27 cellular contexts compared by ENCODE assay signal in genomic region chr5:16418471-16418922, GRCh38. TPM values are rescaled to one million over a fixed set of nuclear protein-coding genes. Genes with fewer than 3 reads are reported as not detected.
A peak's percentile ranks its signal among the peaks of the same experiment; 100 is the strongest.
DNase-seq lines count a peak whose midpoint lies in the region; ATAC-seq, FAIRE-seq and TF ChIP-seq lines count a peak whose summit lies in the region.
"Had no signal": no experiment of that assay in that cellular context is flagged by ENCODE, and none has a peak within 500 bp of the region (broad histone marks: within the 10 kb centered on the region; RNA-seq: fewer than 3 reads in every experiment).

No MANE protein-coding gene starts in this region.

- no peak for TF ChIP-seq CTCF in heart right ventricle (IDR thresholded peaks at IDR 0.05)
- no peak for TF ChIP-seq CTCF in MCF 10A (IDR thresholded peaks at IDR 0.05; ENCODE audit: unreplicated experiment)
- TF ChIP-seq CTCF in activated CD8-positive, alpha-beta T cell treated with anti-CD3 and anti-CD28 coated beads for 36 hours (IDR thresholded peaks at IDR 0.05): no peak

- H3K27ac Mint-ChIP-seq in MCF 10A (ENCODE audit: low read depth, unreplicated experiment): no peak overlapping the region
- H3K27ac Mint-ChIP-seq in activated CD8-positive, alpha-beta T cell treated with anti-CD3 and anti-CD28 coated beads for 36 hours: no peak overlapping the region
- H3K27ac Mint-ChIP-seq: activated B cell treated with CpG ODN at 0.5 μM for 24 hours; effector memory CD8-positive, alpha-beta T cell; T-helper 17 cell had no signal

- no peak overlapping the region for H3K4me3 Mint-ChIP-seq in MCF 10A (ENCODE audit: unreplicated experiment)
- no peak overlapping the region for H3K4me3 Mint-ChIP-seq in activated CD8-positive, alpha-beta T cell treated with anti-CD3 and anti-CD28 coated beads for 36 hours
- H3K4me3 Mint-ChIP-seq: activated B cell treated with CpG ODN at 0.5 μM for 24 hours; effector memory CD8-positive, alpha-beta T cell; T-helper 17 cell had no signal

- H3K27ac ChIP-seq in heart right ventricle (peak overlapping the region in 6 of 10 donors; percentile 61 to 72 (median 66)), small intestine (ENCODE audit: low read depth in 1 of 2, low read length in 1 of 2) (no peak overlapping the region)
- H3K27ac ChIP-seq: 22Rv1, GM23248, tibial artery had no signal

- H3K27me3 ChIP-seq in heart right ventricle: no peaks in the 10 kb centered on the region
- H3K27me3 ChIP-seq in small intestine (ENCODE audit: control insufficient read depth in 2 of 2, insufficient read depth in 2 of 2, low read length in 2 of 2): no peaks in the 10 kb centered on the region
- H3K27me3 ChIP-seq: tibial artery had no signal

- FAIRE-seq in small intestine (lab: Jason Lieb, UNC): no peak
- FAIRE-seq: astrocyte, GM18507, HepG2 had no signal

- DNase-seq in NCI-H1105 treated with DMSO at 0.1 percent for 48 hours (lab: John Stamatoyannopoulos, UW) (peak; percentile 41), NCI-H1105 (lab: John Stamatoyannopoulos, UW) (no peak), SK-N-DZ (ENCODE audit: low spot score) (peak; percentile 98), heart right ventricle (peak; percentile 24 to 50), small intestine (peak; percentile 21), MCF 10A (ENCODE audit: unreplicated experiment) (no peak)
- DNase-seq in activated CD8-positive, alpha-beta T cell treated with anti-CD3 and anti-CD28 coated beads for 36 hours: no peak
- DNase-seq: activated B cell treated with CpG ODN at 0.5 μM for 24 hours; activated naive CD4-positive, alpha-beta T cell treated with anti-CD3 and anti-CD28 coated beads, Interleukin-2, amount 50 U/mL, for 16 hours; activated T-cell treated with anti-CD3 and anti-CD28 coated beads, Interleukin-2, amount 50 U/mL, for 48 hours; AML-193; COR-L47; effector memory CD8-positive, alpha-beta T cell; glutamatergic neuron; GM23248; NCI-H1436; SHP77; stimulated activated CD4-positive, alpha-beta T cell treated with anti-CD3 and anti-CD28 coated beads, Interleukin-1b, Interleukin-23, amount 100 ng/mL, for 48 hours; stimulated activated naive CD4-positive, alpha-beta T cell treated with Interleukin-2 at 50 U/mL for 16 hours; T-helper 17 cell; tibial artery had no signal

- WGBS in heart right ventricle, 2 donors: 20 to 26% methylated on average over 4 of the region's 4 CpGs
- WGBS in small intestine, 3 donors: 11 to 45% (median 29%) methylated on average over 4 of the region's 4 CpGs

- no peaks in the 10 kb centered on the region for H3K9me3 ChIP-seq in heart right ventricle
- no peaks in the 10 kb centered on the region for H3K9me3 ChIP-seq in small intestine (ENCODE audit: control insufficient read depth, low read depth)
- H3K9me3 ChIP-seq: tibial artery had no signal

- CTCF ChIA-PET in MCF 10A (lab: Yijun Ruan, JAX): interaction anchor here (0.5 to 1.5 kb wide), 2 partner anchors 156 to 258 kb away, joined by 3 read pairs; no protein-coding TSS in a partner anchor
- CTCF ChIA-PET in activated CD8-positive, alpha-beta T cell treated with anti-CD3 and anti-CD28 coated beads for 36 hours (lab: Charles Lee): no interaction called here

- no peaks in the 10 kb centered on the region for H3K36me3 Mint-ChIP-seq in MCF 10A (ENCODE audit: insufficient read depth, unreplicated experiment)
- H3K36me3 Mint-ChIP-seq in activated CD8-positive, alpha-beta T cell treated with anti-CD3 and anti-CD28 coated beads for 36 hours (ENCODE audit: low read depth): no peaks in the 10 kb centered on the region

- POLR2A ChIA-PET in MCF 10A (lab: Yijun Ruan, JAX): interaction anchor here (0.5 kb wide), 1 partner anchor 318 kb away, joined by 3 read pairs; no protein-coding TSS in a partner anchor
- POLR2A ChIA-PET in activated CD8-positive, alpha-beta T cell treated with anti-CD3 and anti-CD28 coated beads for 36 hours (lab: Charles Lee): no interaction called here

- H3K36me3 ChIP-seq in heart right ventricle (no peaks in the 10 kb centered on the region), small intestine (ENCODE audit: control insufficient read depth in 2 of 2, insufficient read depth in 2 of 2, low read length in 2 of 2) (no peaks in the 10 kb centered on the region)
- H3K36me3 ChIP-seq: tibial artery had no signal

- H3K27me3 Mint-ChIP-seq in MCF 10A (ENCODE audit: insufficient read depth, unreplicated experiment): peaks cover 45% of the 10 kb centered on the region
- H3K27me3 Mint-ChIP-seq in activated CD8-positive, alpha-beta T cell treated with anti-CD3 and anti-CD28 coated beads for 36 hours: peaks cover 17% of the 10 kb centered on the region

- BruUV-seq in MCF 10A (replicated peaks; lab: Mats Ljungman, UMichigan): no TSS peak

- ATAC-seq in heart right ventricle: peak; percentile 87 to 98 (median 96)
- no peak for ATAC-seq in HG02623 (IDR thresholded peaks at IDR 0.05; ENCODE audit: unreplicated experiment)
- no peak for ATAC-seq in activated CD8-positive, alpha-beta T cell treated with anti-CD3 and anti-CD28 coated beads for 36 hours
- ATAC-seq: effector memory CD8-positive, alpha-beta T cell; HepG2; T-helper 17 cell had no signal

- H3K4me3 ChIP-seq in heart right ventricle (no peak overlapping the region), small intestine (ENCODE audit: low read depth in 1 of 2, low read length in 2 of 2) (no peak overlapping the region)
- H3K4me3 ChIP-seq: GM23248, lung, tibial artery had no signal

- intact Hi-C loops in heart right ventricle (cut with DNase I) (loop anchor here in 1 of 10 donors (5.0 kb wide), 1 partner anchor 41 kb away; no protein-coding TSS in a partner anchor), MCF 10A (cut with micrococcal nuclease) (no loop called here)
- intact Hi-C loops in activated CD8-positive, alpha-beta T cell treated with anti-CD3 and anti-CD28 coated beads for 36 hours (cut with micrococcal nuclease): no loop called here

- peaks cover 0 to 15% (median 4%) of the 10 kb centered on the region in 9 donors for H3K4me1 ChIP-seq in heart right ventricle
- H3K4me1 ChIP-seq in small intestine (ENCODE audit: control insufficient read depth in 2 of 2, insufficient read depth in 1 of 2, low read depth in 1 of 2, low read length in 1 of 2): peaks cover 0 to 2% of the 10 kb centered on the region in 2 donors
- H3K4me1 ChIP-seq: tibial artery had no signal

- no peaks in the 10 kb centered on the region for H3K4me1 Mint-ChIP-seq in MCF 10A (ENCODE audit: insufficient read depth, unreplicated experiment)
- no peaks in the 10 kb centered on the region for H3K4me1 Mint-ChIP-seq in activated CD8-positive, alpha-beta T cell treated with anti-CD3 and anti-CD28 coated beads for 36 hours (ENCODE audit: low read depth)
- H3K4me1 Mint-ChIP-seq: activated B cell treated with CpG ODN at 0.5 μM for 24 hours, T-helper 17 cell had no signal

- no peaks in the 10 kb centered on the region for H3K9me3 Mint-ChIP-seq in MCF 10A (ENCODE audit: unreplicated experiment)
- H3K9me3 Mint-ChIP-seq in activated CD8-positive, alpha-beta T cell treated with anti-CD3 and anti-CD28 coated beads for 36 hours: no peaks in the 10 kb centered on the region
- H3K9me3 Mint-ChIP-seq: activated B cell treated with CpG ODN at 0.5 μM for 24 hours; effector memory CD8-positive, alpha-beta T cell had no signal

RNA-seq across cellular contexts. Expression of gene ZNF622, which starts 47.1 kb away (rescaled TPM):
- polyA plus RNA-seq in SK-N-DZ (2014; cell fraction: cytosol; rRNA removed): 29.2 and 35.2 TPM in 2 replicates
- 14.1 and 19.6 TPM in 2 replicates for polyA plus RNA-seq in SK-N-DZ (2014; cell fraction: nucleus; rRNA removed)
- total RNA-seq in heart right ventricle: 10 to 100 TPM; 41.9 to 74.0 (median 54.9) TPM
- polyA plus RNA-seq in heart right ventricle: 100 to 1,000 TPM in 1 of 2 donors, 10 to 100 TPM in 1; 29.6 to 103 TPM
- polyA plus RNA-seq in small intestine: 10 to 100 TPM; 23.0 to 37.3 (median 30.9) TPM
- total RNA-seq in MCF 10A (2022): 34.0 and 34.1 TPM in 2 replicates
- total RNA-seq in activated CD8-positive, alpha-beta T cell treated with anti-CD3 and anti-CD28 coated beads for 36 hours: 10 to 100 TPM; 36.7 to 38.4 TPM

Comparison
In these comparisons a context has a peak if more than half of its experiments do, and no peak if none do; other contexts are left out.
1. DNase-seq: peak in NCI-H1105 treated with DMSO at 0.1 percent for 48 hours (single experiment), SK-N-DZ (single experiment), heart right ventricle (2 of 2) and small intestine (single experiment); none in NCI-H1105 (single experiment), MCF 10A (single experiment) and activated CD8-positive, alpha-beta T cell treated with anti-CD3 and anti-CD28 coated beads for 36 hours (single experiment).
2. ATAC-seq: peak in heart right ventricle (8 of 8); none in HG02623 (single experiment) and activated CD8-positive, alpha-beta T cell treated with anti-CD3 and anti-CD28 coated beads for 36 hours (single experiment).
3. H3K27ac ChIP-seq: peak in heart right ventricle (6 of 10); none in small intestine (0 of 2).